In the genomic region with DNA sequence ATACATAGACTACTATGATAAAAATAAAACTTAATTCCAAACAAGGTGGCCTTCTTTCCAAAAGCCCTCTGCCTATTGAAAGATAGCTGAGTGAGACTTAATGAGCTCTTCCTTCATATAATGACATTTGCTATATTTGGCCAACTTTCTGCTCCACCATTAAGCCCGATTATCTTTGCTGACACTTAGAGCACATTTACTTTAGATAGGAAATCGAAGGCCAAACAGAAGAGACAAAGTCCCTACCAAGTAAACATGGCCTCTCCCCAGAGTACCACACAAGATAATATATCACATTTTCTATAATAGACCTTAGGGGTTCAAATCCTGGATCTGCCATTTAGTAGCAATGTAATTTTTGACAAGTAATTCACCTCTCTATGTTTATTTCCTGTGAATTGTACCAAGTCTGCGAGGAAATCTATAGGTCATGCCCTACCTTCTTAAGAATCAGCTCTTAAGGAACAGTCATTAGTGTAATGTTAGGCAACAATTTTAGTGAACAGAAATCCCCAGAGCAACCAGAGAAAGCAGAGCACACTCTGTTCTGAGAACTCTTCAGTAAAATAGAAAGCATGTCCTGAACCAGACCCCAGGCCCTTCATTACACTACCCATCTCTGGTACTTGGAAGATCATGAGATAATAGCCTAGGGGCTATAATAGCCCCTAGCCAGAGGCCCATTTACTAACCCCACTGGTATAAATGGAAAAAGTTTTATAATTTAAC, we compare ENCODE assay signal across 13 cellular contexts. TPM values are rescaled to one million over a fixed set of nuclear protein-coding genes. Genes with fewer than 3 reads are reported as not detected.
DNase-seq lines count a peak whose midpoint lies in the region; ATAC-seq lines count a peak whose summit lies in the region.
"Had no signal": no experiment of that assay in that cellular context is flagged by ENCODE, and none has a peak within 500 bp of the region (broad histone marks: within the 10 kb centered on the region; RNA-seq: fewer than 3 reads in every experiment).

No MANE protein-coding gene starts in this region.

- peak; percentile 83 for ATAC-seq in activated T-helper 17 cell treated with anti-CD3 and anti-CD28 coated beads, Interleukin-2, amount 50 U/mL, for 72 hours (replicated peaks)
- ATAC-seq in stimulated activated effector memory CD8-positive, alpha-beta T cell treated with anti-CD3 and anti-CD28 coated beads, Interleukin-12 subunit alpha, Interleukin-12 subunit beta, amount 100 ng/mL, for 72 hours: peak; percentile 86
- no peak for ATAC-seq in GM18498 (IDR thresholded peaks at IDR 0.05; ENCODE audit: unreplicated experiment)

- peak overlapping the region; percentile 89 for H3K4me3 Mint-ChIP-seq in activated naive CD4-positive, alpha-beta T cell treated with anti-CD3 and anti-CD28 coated beads, Interleukin-2, amount 50 U/mL, for 24 hours
- H3K4me3 Mint-ChIP-seq in activated T-helper 17 cell treated with anti-CD3 and anti-CD28 coated beads, Interleukin-2, amount 50 U/mL, for 72 hours: peak overlapping the region; percentile 83
- peak overlapping the region; percentile 63 for H3K4me3 Mint-ChIP-seq in stimulated activated effector memory CD8-positive, alpha-beta T cell treated with anti-CD3 and anti-CD28 coated beads, Interleukin-12 subunit alpha, Interleukin-12 subunit beta, amount 100 ng/mL, for 72 hours
- H3K4me3 Mint-ChIP-seq: nephron progenitor cell had no signal

- DNase-seq in activated naive CD4-positive, alpha-beta T cell (lab: John Stamatoyannopoulos, UW): no peak
- peak; percentile 20 for DNase-seq in HuH-7 (ENCODE audit: low spot score)
- no peak for DNase-seq in stimulated activated effector memory CD8-positive, alpha-beta T cell treated with anti-CD3 and anti-CD28 coated beads, Interleukin-12 subunit alpha, Interleukin-12 subunit beta, amount 100 ng/mL, for 72 hours (ENCODE audit: low spot score in 2 of 2)
- DNase-seq in caudate nucleus (lab: John Stamatoyannopoulos, UW): no peak
- DNase-seq in OCI-M2 (lab: John Stamatoyannopoulos, UW; ENCODE audit: unreplicated experiment): no peak
- DNase-seq: KBM-7, NCI-H1436 treated with DMSO at 0.1 percent for 48 hours, nephron progenitor cell had no signal

- peaks cover 1% of the 10 kb centered on the region for H3K36me3 Mint-ChIP-seq in activated naive CD4-positive, alpha-beta T cell treated with anti-CD3 and anti-CD28 coated beads, Interleukin-2, amount 50 U/mL, for 24 hours
- peaks cover 35% of the 10 kb centered on the region for H3K36me3 Mint-ChIP-seq in activated T-helper 17 cell treated with anti-CD3 and anti-CD28 coated beads, Interleukin-2, amount 50 U/mL, for 72 hours (ENCODE audit: low read depth)
- no peaks in the 10 kb centered on the region for H3K36me3 Mint-ChIP-seq in stimulated activated effector memory CD8-positive, alpha-beta T cell treated with anti-CD3 and anti-CD28 coated beads, Interleukin-12 subunit alpha, Interleukin-12 subunit beta, amount 100 ng/mL, for 72 hours

- peaks cover 7% of the 10 kb centered on the region for H3K4me1 Mint-ChIP-seq in activated naive CD4-positive, alpha-beta T cell treated with anti-CD3 and anti-CD28 coated beads, Interleukin-2, amount 50 U/mL, for 24 hours
- peaks cover 27% of the 10 kb centered on the region for H3K4me1 Mint-ChIP-seq in activated T-helper 17 cell treated with anti-CD3 and anti-CD28 coated beads, Interleukin-2, amount 50 U/mL, for 72 hours
- peaks cover 17% of the 10 kb centered on the region for H3K4me1 Mint-ChIP-seq in stimulated activated effector memory CD8-positive, alpha-beta T cell treated with anti-CD3 and anti-CD28 coated beads, Interleukin-12 subunit alpha, Interleukin-12 subunit beta, amount 100 ng/mL, for 72 hours
- H3K4me1 Mint-ChIP-seq: nephron progenitor cell had no signal

- no peaks in the 10 kb centered on the region for H3K27me3 Mint-ChIP-seq in activated naive CD4-positive, alpha-beta T cell treated with anti-CD3 and anti-CD28 coated beads, Interleukin-2, amount 50 U/mL, for 24 hours
- no peaks in the 10 kb centered on the region for H3K27me3 Mint-ChIP-seq in activated T-helper 17 cell treated with anti-CD3 and anti-CD28 coated beads, Interleukin-2, amount 50 U/mL, for 72 hours

- no peak overlapping the region for H3K27ac ChIP-seq in caudate nucleus (ENCODE audit: low read depth, low read length)
- H3K27ac ChIP-seq: colonic mucosa, right atrium auricular region had no signal

- no peaks in the 10 kb centered on the region for H3K9me3 Mint-ChIP-seq in activated naive CD4-positive, alpha-beta T cell treated with anti-CD3 and anti-CD28 coated beads, Interleukin-2, amount 50 U/mL, for 24 hours
- no peaks in the 10 kb centered on the region for H3K9me3 Mint-ChIP-seq in activated T-helper 17 cell treated with anti-CD3 and anti-CD28 coated beads, Interleukin-2, amount 50 U/mL, for 72 hours
- no peaks in the 10 kb centered on the region for H3K9me3 Mint-ChIP-seq in stimulated activated effector memory CD8-positive, alpha-beta T cell treated with anti-CD3 and anti-CD28 coated beads, Interleukin-12 subunit alpha, Interleukin-12 subunit beta, amount 100 ng/mL, for 72 hours
- H3K9me3 Mint-ChIP-seq: nephron progenitor cell had no signal

- H3K27ac Mint-ChIP-seq in activated naive CD4-positive, alpha-beta T cell treated with anti-CD3 and anti-CD28 coated beads, Interleukin-2, amount 50 U/mL, for 24 hours: peak overlapping the region; percentile 84
- peak overlapping the region; percentile 93 for H3K27ac Mint-ChIP-seq in activated T-helper 17 cell treated with anti-CD3 and anti-CD28 coated beads, Interleukin-2, amount 50 U/mL, for 72 hours
- peak overlapping the region; percentile 58 for H3K27ac Mint-ChIP-seq in stimulated activated effector memory CD8-positive, alpha-beta T cell treated with anti-CD3 and anti-CD28 coated beads, Interleukin-12 subunit alpha, Interleukin-12 subunit beta, amount 100 ng/mL, for 72 hours
- H3K27ac Mint-ChIP-seq: nephron progenitor cell had no signal

RNA-seq across cellular contexts. Expression of gene COA6, which starts 17.3 kb away (rescaled TPM):
- 10 to 100 TPM; 55.6 to 76.4 TPM for total RNA-seq in activated T-helper 17 cell treated with anti-CD3 and anti-CD28 coated beads, Interleukin-2, amount 50 U/mL, for 72 hours
